1 cellular context compared by ENCODE assay signal in the genomic region with DNA sequence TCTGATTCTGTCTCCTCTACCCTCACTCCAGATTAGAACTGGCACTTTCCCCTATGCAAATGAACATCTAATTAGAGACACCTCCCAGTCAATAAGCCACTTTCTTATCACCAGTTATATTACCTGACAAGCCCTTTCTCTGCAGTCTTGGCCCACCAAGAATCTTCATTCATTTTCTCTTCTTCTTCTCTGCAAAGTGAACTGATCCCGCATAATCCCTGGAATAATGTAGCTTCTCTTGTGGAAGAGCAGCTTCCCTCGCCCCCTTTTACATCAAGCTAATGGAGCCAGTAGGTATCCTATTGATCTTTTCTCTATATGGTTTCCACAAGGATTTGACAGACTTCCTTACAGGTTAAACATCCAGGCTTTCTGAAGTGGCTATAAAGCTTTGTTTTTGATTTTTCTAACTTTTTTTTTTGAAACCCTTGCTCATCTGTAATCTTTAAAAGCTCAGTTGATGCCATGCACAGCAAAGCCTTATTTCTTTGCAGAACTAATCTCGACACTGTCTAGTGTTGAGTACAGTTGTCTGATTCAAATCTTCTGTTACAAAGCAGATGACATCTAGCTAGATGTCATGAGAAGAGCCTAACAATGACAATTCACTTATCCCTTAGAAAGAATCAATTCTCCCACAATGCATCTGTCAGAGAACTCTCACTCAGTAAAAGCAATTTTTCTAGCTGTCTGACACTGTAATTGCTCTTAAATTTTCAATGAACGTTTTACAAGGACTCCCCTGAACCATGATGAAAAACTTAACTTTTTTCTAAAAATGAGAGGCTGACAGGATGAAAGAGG.
TF ChIP-seq lines count a peak whose summit lies in the region.

No MANE protein-coding gene starts in this region.

TF ChIP-seq in neural cell, 6 proteins besides CTCF, POLR2A, EP300 and RAD21 (continued from another document):
- TF ChIP-seq REST (IDR thresholded peaks at IDR 0.05; ENCODE audit: borderline replicate concordance), result peak; percentile 96
- no peak for TF ChIP-seq EZH2 (IDR thresholded peaks at IDR 0.05; ENCODE audit: borderline replicate concordance, insufficient read depth, low read length, poor library complexity, severe bottlenecking)
- no peak for TF ChIP-seq TAF1 (IDR thresholded peaks at IDR 0.05; ENCODE audit: low read depth)
- TF ChIP-seq SMC3 (conservative IDR thresholded peaks at IDR 0.05; ENCODE audit: poor library complexity), result no peak
- no peak for TF ChIP-seq MXI1 (conservative IDR thresholded peaks at IDR 0.05; ENCODE audit: poor library complexity, severe bottlenecking)
